In the genomic region with DNA sequence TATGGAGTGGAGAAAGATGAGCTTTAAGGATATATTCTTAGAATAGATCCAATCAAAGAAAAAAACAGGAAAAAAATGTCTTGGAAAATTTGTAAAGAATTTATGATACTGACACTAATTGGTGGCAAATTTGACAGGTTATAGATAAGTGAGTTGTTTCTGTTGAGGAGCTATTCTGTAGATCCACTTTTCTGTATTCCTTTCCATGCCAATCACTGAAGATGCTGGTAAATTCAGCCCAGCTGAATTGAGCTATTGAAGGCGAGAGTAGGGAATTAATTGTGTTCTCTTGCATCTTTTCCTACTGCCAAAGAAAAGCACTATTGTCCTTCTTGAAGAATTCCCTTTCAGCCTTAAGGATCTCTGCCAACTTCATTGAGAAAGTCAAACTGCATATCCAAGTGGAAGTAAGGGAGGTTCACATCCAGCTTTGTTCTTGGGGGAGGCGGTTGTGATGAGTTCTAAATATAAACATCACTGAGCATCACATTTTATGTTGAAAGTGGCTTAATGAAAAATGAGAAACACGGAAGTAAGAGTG, we compare ENCODE assay signal across 18 cellular contexts.
"Had no signal": no experiment of that assay in that cellular context is flagged by ENCODE, and none has a peak within 500 bp of the region (broad histone marks: within the 10 kb centered on the region; RNA-seq: fewer than 3 reads in every experiment).

No MANE protein-coding gene starts in this region.

- H3K4me3 ChIP-seq: breast epithelium, lower lobe of right lung, mucosa of descending colon, thoracic aorta had no signal

- DNase-seq: activated B cell treated with CpG ODN at 0.5 μM for 24 hours; activated CD4-positive, alpha-beta T cell treated with anti-CD3 and anti-CD28 coated beads, Interleukin-2, amount 50 U/mL, for 1 hour; activated effector memory CD4-positive, alpha-beta T cell treated with Interleukin-2 at 50 U/mL for 16 hours; activated T-cell treated with anti-CD3 and anti-CD28 coated beads, Interleukin-2, amount 50 U/mL, for 1 hour; amygdala; glutamatergic neuron; left cardiac atrium; lower lobe of right lung; mucosa of descending colon; naive thymus-derived CD8-positive, alpha-beta T cell; SK-N-SH; stimulated activated CD4-positive, alpha-beta T cell treated with anti-CD3 and anti-CD28 coated beads, Interleukin-4, amount 100 ng/mL, for 1 hour; stimulated activated CD8-positive, alpha-beta memory T cell treated with anti-CD3 and anti-CD28 coated beads, Interleukin-4, amount 100 ng/mL, for 48 hours had no signal

- H3K27ac ChIP-seq: breast epithelium, lower lobe of right lung, thoracic aorta had no signal

- H3K27me3 ChIP-seq: breast epithelium had no signal

- H3K36me3 ChIP-seq: breast epithelium, lower lobe of right lung, thoracic aorta had no signal

- H3K27ac Mint-ChIP-seq: activated B cell treated with CpG ODN at 0.5 μM for 24 hours; activated naive CD8-positive, alpha-beta T cell; naive thymus-derived CD8-positive, alpha-beta T cell; stimulated activated naive CD8-positive, alpha-beta T cell treated with anti-CD3 and anti-CD28 coated beads, Interleukin-15, Interleukin-2, amounts not matched to agents 100 ng/mL and 50 ng/mL, for 24 hours; T-helper 1 cell treated with Interleukin-12 subunit alpha and Interleukin-12 subunit beta and Interleukin-4 antibody, amounts not matched to agents 30 μg/mL and 1 μg/mL, for 36 hours had no signal

- H3K4me2 ChIP-seq: SK-N-SH had no signal

- H3K27me3 Mint-ChIP-seq: activated B cell treated with CpG ODN at 0.5 μM for 24 hours; activated naive CD8-positive, alpha-beta T cell; naive thymus-derived CD8-positive, alpha-beta T cell; stimulated activated naive CD8-positive, alpha-beta T cell treated with anti-CD3 and anti-CD28 coated beads, Interleukin-15, Interleukin-2, amounts not matched to agents 100 ng/mL and 50 ng/mL, for 24 hours had no signal

- H3K9me3 Mint-ChIP-seq: activated B cell treated with CpG ODN at 0.5 μM for 24 hours; naive thymus-derived CD8-positive, alpha-beta T cell; stimulated activated naive CD8-positive, alpha-beta T cell treated with anti-CD3 and anti-CD28 coated beads, Interleukin-15, Interleukin-2, amounts not matched to agents 100 ng/mL and 50 ng/mL, for 24 hours; T-helper 1 cell treated with Interleukin-12 subunit alpha and Interleukin-12 subunit beta and Interleukin-4 antibody, amounts not matched to agents 30 μg/mL and 1 μg/mL, for 36 hours had no signal

- ATAC-seq: left cardiac atrium; lower lobe of right lung; mucosa of descending colon; naive thymus-derived CD8-positive, alpha-beta T cell had no signal

- H3K4me1 Mint-ChIP-seq: activated B cell treated with CpG ODN at 0.5 μM for 24 hours; naive thymus-derived CD8-positive, alpha-beta T cell had no signal

- H3K4me1 ChIP-seq: breast epithelium, lower lobe of right lung had no signal

- H3K9ac ChIP-seq: SK-N-SH had no signal

- H3K9me3 ChIP-seq: breast epithelium, lower lobe of right lung, mucosa of descending colon, SK-N-SH, thoracic aorta had no signal

- H3K36me3 Mint-ChIP-seq: activated naive CD8-positive, alpha-beta T cell; naive thymus-derived CD8-positive, alpha-beta T cell had no signal

- H3K4me3 Mint-ChIP-seq: activated B cell treated with CpG ODN at 0.5 μM for 24 hours; activated naive CD8-positive, alpha-beta T cell; naive thymus-derived CD8-positive, alpha-beta T cell; stimulated activated naive CD8-positive, alpha-beta T cell treated with anti-CD3 and anti-CD28 coated beads, Interleukin-15, Interleukin-2, amounts not matched to agents 100 ng/mL and 50 ng/mL, for 24 hours; T-helper 1 cell treated with Interleukin-12 subunit alpha and Interleukin-12 subunit beta and Interleukin-4 antibody, amounts not matched to agents 30 μg/mL and 1 μg/mL, for 36 hours had no signal
